In genomic region chr11:30471244-30471643, GRCh38 we compare ENCODE assay signal across 35 cellular contexts.
"Had no signal": no experiment of that assay in that cellular context is flagged by ENCODE, and none has a peak within 500 bp of the region (broad histone marks: within the 10 kb centered on the region; RNA-seq: fewer than 3 reads in every experiment).

No MANE protein-coding gene starts in this region.

- H3K27ac ChIP-seq: adrenal gland, body of pancreas, brain microvascular endothelial cell, breast epithelium, VCaP had no signal

- H3K4me3 ChIP-seq: adrenal gland, body of pancreas, breast epithelium had no signal

- ATAC-seq: activated CD8-positive, alpha-beta T cell treated with anti-CD3 and anti-CD28 coated beads for 36 hours; activated naive CD4-positive, alpha-beta T cell treated with anti-CD3 and anti-CD28 coated beads, Interleukin-2, amount 50 U/mL, for 72 hours; activated T-cell treated with anti-CD3 and anti-CD28 coated beads, Interleukin-2, amount 50 U/mL, for 4 hours; activated T-cell treated with anti-CD3 and anti-CD28 coated beads, Interleukin-2, amount 50 U/mL, for 72 hours; activated T-helper 17 cell treated with anti-CD3 and anti-CD28 coated beads, Interleukin-2, amount 50 U/mL, for 72 hours; body of pancreas had no signal

- H3K36me3 ChIP-seq: adrenal gland, brain microvascular endothelial cell, breast epithelium had no signal

- H3K27me3 ChIP-seq: adrenal gland, body of pancreas, brain microvascular endothelial cell, breast epithelium had no signal

- FAIRE-seq: astrocyte, TTC549 had no signal

- H3K9me3 ChIP-seq: adrenal gland, body of pancreas, breast epithelium had no signal

- DNase-seq: activated B cell treated with CpG ODN at 0.5 μM for 24 hours; activated CD4-positive, alpha-beta memory T cell treated with anti-CD3 and anti-CD28 coated beads for 36 hours; activated CD4-positive, alpha-beta T cell treated with anti-CD3 and anti-CD28 coated beads for 4 hours; activated CD4-positive, alpha-beta T cell treated with anti-CD3 and anti-CD28 coated beads, Interleukin-2, amount 10 ng/mL, durations not matched to agents 24 days and 14 days; activated CD4-positive, alpha-beta T cell treated with anti-CD3 and anti-CD28 coated beads, Interleukin-2, amount 50 U/mL, for 1 hour; activated CD4-positive, alpha-beta T cell treated with anti-CD3 and anti-CD28 coated beads, Interleukin-2, amount 50 U/mL, for 4 hours; activated CD4-positive, CD25-positive, alpha-beta regulatory T cell treated with anti-CD3 and anti-CD28 coated beads, Interleukin-2, amount 50 U/mL, for 72 hours; activated CD8-positive, alpha-beta memory T cell treated with anti-CD3 and anti-CD28 coated beads, Interleukin-2, amount 50 U/mL, for 4 hours; activated CD8-positive, alpha-beta T cell treated with anti-CD3 and anti-CD28 coated beads for 36 hours; activated effector memory CD4-positive, alpha-beta T cell treated with anti-CD3 and anti-CD28 coated beads, Interleukin-2, amount 50 U/mL, for 16 hours; activated gamma-delta T cell treated with Interleukin-2 at 50 U/mL for 16 hours; activated naive CD4-positive, alpha-beta T cell; activated naive CD4-positive, alpha-beta T cell treated with anti-CD3 and anti-CD28 coated beads for 36 hours; activated naive CD4-positive, alpha-beta T cell treated with anti-CD3 and anti-CD28 coated beads, Interleukin-2, amount 50 U/mL, for 16 hours; activated naive CD8-positive, alpha-beta T cell treated with anti-CD3 and anti-CD28 coated beads for 36 hours; activated T-cell treated with anti-CD3 and anti-CD28 coated beads for 4 hours; activated T-cell treated with anti-CD3 and anti-CD28 coated beads, Interleukin-2, amount 50 U/mL, for 1 hour; activated T-cell treated with anti-CD3 and anti-CD28 coated beads, Interleukin-2, amount 50 U/mL, for 4 hours; activated T-cell treated with anti-CD3 and anti-CD28 coated beads, Interleukin-2, amount 50 U/mL, for 72 hours; adrenal gland; amniotic stem cell; aorta; body of pancreas; brain microvascular endothelial cell; central memory CD4-positive, alpha-beta T cell; SW 1271; T-helper 1 cell; T-helper 2 cell; T-helper 9 cell had no signal

- H3K4me1 ChIP-seq: adrenal gland, body of pancreas, breast epithelium had no signal
